Comparison of ENCODE assay signal across 21 cellular contexts in genomic region chr3:94961423-94962100, GRCh38.
DNase-seq lines count a peak whose midpoint lies in the region; ATAC-seq and TF ChIP-seq lines count a peak whose summit lies in the region.
"Had no signal": no experiment of that assay in that cellular context is flagged by ENCODE, and none has a peak within 500 bp of the region (broad histone marks: within the 10 kb centered on the region; RNA-seq: fewer than 3 reads in every experiment).

No MANE protein-coding gene starts in this region.

- H3K9me3 ChIP-seq in mucosa of descending colon = no peaks in the 10 kb centered on the region
- H3K9me3 ChIP-seq: A549, BLaER1, HAP-1 had no signal

- ATAC-seq in mucosa of descending colon = peak; percentile 40
- ATAC-seq in GM18909 (IDR thresholded peaks at IDR 0.05; ENCODE audit: poor library complexity, unreplicated experiment) = no peak
- ATAC-seq in HG03095 (IDR thresholded peaks at IDR 0.05; ENCODE audit: unreplicated experiment) = no peak
- ATAC-seq: A549; CD8-positive, alpha-beta T cell; K562; SK-N-SH treated with all-trans-retinoic acid at 6 μM for 48 hours; T-cell had no signal

- no peaks in the 10 kb centered on the region for H3K4me1 ChIP-seq in mucosa of descending colon (ENCODE audit: low read depth)
- H3K4me1 ChIP-seq: A549, HAP-1 had no signal

- DNase-seq in COLO668 (lab: John Stamatoyannopoulos, UW; ENCODE audit: unreplicated experiment) (peak; percentile 3), LNCaP clone FGC (ENCODE audit: low read depth) (peak; percentile 40), NCI-H69 (lab: John Stamatoyannopoulos, UW) (peak; percentile 87), mucosa of descending colon (no peak), NCI-H1436 (lab: John Stamatoyannopoulos, UW) (no peak)
- DNase-seq: CD8-positive, alpha-beta T cell; DND-41; NCI-H1105; NCI-H2171 treated with DMSO at 0.1 percent for 48 hours; NCI-H446; NCI-H82; OCI-M1; SHP77; T-cell had no signal

- TF ChIP-seq CTCF in LNCaP clone FGC (IDR thresholded peaks at IDR 0.05; ENCODE audit: control insufficient read depth, extremely low read depth, insufficient read depth) (no peak), mucosa of descending colon (IDR thresholded peaks at IDR 0.05) (no peak)

- intact Hi-C loops in mucosa of descending colon (cut with DNase I, micrococcal nuclease) = no loop called here

- H3K4me3 ChIP-seq in LNCaP clone FGC (ENCODE audit: low read depth, low read length) (no peak overlapping the region), mucosa of descending colon (no peak overlapping the region)
- H3K4me3 ChIP-seq: A549, BLaER1, HAP-1, K562 had no signal

- no peaks in the 10 kb centered on the region for H3K36me3 ChIP-seq in mucosa of descending colon (ENCODE audit: low read depth)
- H3K36me3 ChIP-seq: BLaER1, HAP-1 had no signal

Comparison
In these comparisons a context has a peak if more than half of its experiments do, and no peak if none do; other contexts are left out.
1. DNase-seq: peak in COLO668 (single experiment), LNCaP clone FGC (single experiment) and NCI-H69 (single experiment); none in mucosa of descending colon (0 of 3) and NCI-H1436 (single experiment).